In genomic region chr12:12506541-12506940, GRCh38 we compare ENCODE assay signal across 9 cellular contexts. TPM values are rescaled to one million over a fixed set of nuclear protein-coding genes. Genes with fewer than 3 reads are reported as not detected.
A peak's percentile ranks its signal among the peaks of the same experiment; 100 is the strongest.
DNase-seq lines count a peak whose midpoint lies in the region; ATAC-seq and TF ChIP-seq lines count a peak whose summit lies in the region.
"Had no signal": no experiment of that assay in that cellular context is flagged by ENCODE, and none has a peak within 500 bp of the region (broad histone marks: within the 10 kb centered on the region; RNA-seq: fewer than 3 reads in every experiment).

No MANE protein-coding gene starts in this region.

- ATAC-seq in Right ventricle myocardium inferior (peak; percentile 65), mucosa of descending colon (peak; percentile 31), aorta (ENCODE audit: low FRiP score) (peak; percentile 66), GM21447 (IDR thresholded peaks at IDR 0.05; ENCODE audit: unreplicated experiment) (no peak)

- no peaks in the 10 kb centered on the region for H3K4me1 ChIP-seq in mucosa of descending colon (ENCODE audit: low read depth)
- peaks cover 1 to 5% of the 10 kb centered on the region in 2 donors for H3K4me1 ChIP-seq in aorta (ENCODE audit: control insufficient read depth in 1 of 2, insufficient read depth in 2 of 2, low read length in 2 of 2)

- no peaks in the 10 kb centered on the region for H3K27me3 ChIP-seq in aorta (ENCODE audit: control insufficient read depth in 1 of 2, insufficient read depth in 2 of 2, low read length in 1 of 2)

- H3K36me3 ChIP-seq in mucosa of descending colon (ENCODE audit: low read depth), result no peaks in the 10 kb centered on the region
- H3K36me3 ChIP-seq in aorta (ENCODE audit: control insufficient read depth in 1 of 2, insufficient read depth in 2 of 2, low read length in 1 of 2), result no peaks in the 10 kb centered on the region

- H3K4me3 ChIP-seq in coronary artery (peak overlapping the region; percentile 59), mucosa of descending colon (no peak overlapping the region), aorta (ENCODE audit: low read length in 2 of 2) (peak overlapping the region in 1 of 2 donors; percentile 69)

- H3K27ac ChIP-seq in coronary artery (peak overlapping the region; percentile 42 to 81), aorta (ENCODE audit: low read depth in 1 of 2, low read length in 2 of 2) (peak overlapping the region; percentile 1 to 26)

- DNase-seq in Right ventricle myocardium inferior (ENCODE audit: missing footprints) (no peak), cardiac septum (ENCODE audit: low spot score) (no peak), coronary artery (ENCODE audit: low spot score) (no peak), mucosa of descending colon (no peak), aorta (no peak)
- DNase-seq in stimulated activated CD4-positive, alpha-beta T cell treated with anti-CD3 and anti-CD28 coated beads, Interleukin-4, amount 100 ng/mL, for 4 hours, result no peak
- no peak for DNase-seq in central memory CD4-positive, alpha-beta T cell
- DNase-seq: NCI-H345 had no signal

- H3K9me3 ChIP-seq in mucosa of descending colon (no peaks in the 10 kb centered on the region), aorta (ENCODE audit: control insufficient read depth, low read length) (no peaks in the 10 kb centered on the region)

- intact Hi-C loops in Right ventricle myocardium inferior (cut with DNase I), result loop anchor here (2.0 kb wide), 1 partner anchor 56 kb away; the partner anchor contains the start of gene DUSP16
- intact Hi-C loops in cardiac septum (cut with DNase I), result loop anchor here (1.0 to 5.0 kb wide), 2 partner anchors 56 to 64 kb away; partner anchors contain the start of gene DUSP16
- intact Hi-C loops in mucosa of descending colon (cut with DNase I, micrococcal nuclease), result no loop called here
- intact Hi-C loops in aorta (cut with DNase I), result loop anchor here in 1 of 2 donors (5.0 kb wide), 1 partner anchor 56 kb away; the partner anchor contains the start of gene DUSP16

- 23 to 27% methylated on average over 3 of the region's 3 CpGs for WGBS in aorta, 2 donors

- TF ChIP-seq CTCF in coronary artery (IDR thresholded peaks at IDR 0.05), result no peak
- TF ChIP-seq CTCF in mucosa of descending colon (IDR thresholded peaks at IDR 0.05), result no peak

RNA-seq across cellular contexts. Expression of gene DUSP16, which starts 56.1 kb away (rescaled TPM):
- total RNA-seq in Right ventricle myocardium inferior (11.6 TPM), cardiac septum (24.5 TPM), mucosa of descending colon (10 to 100 TPM; 42.3 to 61.8 (median 42.9) TPM), aorta (10 to 100 TPM; 22.0 to 27.4 TPM)
- polyA plus RNA-seq in aorta, result 10 to 100 TPM in 1 of 2 donors, 1 to 10 TPM in 1; 3.1 to 13.1 TPM

Comparison
In these comparisons a context has a peak if more than half of its experiments do, and no peak if none do; other contexts are left out.
1. intact Hi-C loops: an anchor here in Right ventricle myocardium inferior (2.0 kb wide) and cardiac septum (1.0 to 5.0 kb wide); none called in mucosa of descending colon.